ENCODE assay signal across 8 cellular contexts in genomic region chr7:25856056-25856780, GRCh38.
DNase-seq lines count a peak whose midpoint lies in the region; ATAC-seq, FAIRE-seq and TF ChIP-seq lines count a peak whose summit lies in the region.

No MANE protein-coding gene starts in this region.

- FAIRE-seq in urothelium cell line (lab: Jason Lieb, UNC), result peak; percentile 32

- H3K4me3 ChIP-seq in right atrium auricular region, result peak overlapping the region; percentile 38 to 46
- H3K4me3 ChIP-seq in Peyer's patch, result peak overlapping the region; percentile 18 to 54 (median 42)
- peak overlapping the region; percentile 56; the same call in 1 of the 2 replicates for H3K4me3 ChIP-seq in iPS DF 6.9 (ENCODE audit: low read length)

- intact Hi-C loops in left cardiac atrium (cut with DNase I), result no loop called here

- H3K27me3 ChIP-seq in right atrium auricular region (peaks cover 48 to 84% of the 10 kb centered on the region in 2 donors), Peyer's patch (peaks cover 0 to 34% of the 10 kb centered on the region in 2 donors), iPS DF 6.9 (ENCODE audit: control insufficient read depth, insufficient read depth, low read length) (peaks cover 43% of the 10 kb centered on the region)

- no peaks in the 10 kb centered on the region for H3K9me3 ChIP-seq in right atrium auricular region
- no peaks in the 10 kb centered on the region for H3K9me3 ChIP-seq in Peyer's patch
- H3K9me3 ChIP-seq in iPS DF 6.9 (ENCODE audit: control insufficient read depth, insufficient read depth, low read length), result no peaks in the 10 kb centered on the region

- TF ChIP-seq POLR2A in Peyer's patch (IDR thresholded peaks at IDR 0.05), result no peak

- H3K36me3 ChIP-seq in right atrium auricular region, result no peaks in the 10 kb centered on the region
- no peaks in the 10 kb centered on the region for H3K36me3 ChIP-seq in Peyer's patch
- H3K36me3 ChIP-seq in iPS DF 6.9 (ENCODE audit: control insufficient read depth, insufficient read depth, low read length), result no peaks in the 10 kb centered on the region

- no CpG with 5 or more reads among the region's 18 CpGs for WGBS in iPS DF 6.9 (ENCODE audit: insufficient coverage, insufficient read length)

- no peak for TF ChIP-seq CTCF in right atrium auricular region (IDR thresholded peaks at IDR 0.05)
- no peak for TF ChIP-seq CTCF in Peyer's patch (IDR thresholded peaks at IDR 0.05)

- H3K27ac ChIP-seq in right atrium auricular region (peak overlapping the region; percentile 26 to 64), Peyer's patch (peak overlapping the region; percentile 56 to 88 (median 72)), iPS DF 6.9 (ENCODE audit: low read length) (no peak overlapping the region)

- ATAC-seq in left cardiac atrium (no peak), HG02884 (IDR thresholded peaks at IDR 0.05; ENCODE audit: unreplicated experiment) (no peak)

- DNase-seq in right atrium auricular region (ENCODE audit: low spot score) (no peak), left cardiac atrium (no peak), Peyer's patch (no peak), iPS DF 6.9 (ENCODE audit: low read depth, low spot score) (no peak), urothelium cell line (ENCODE audit: low spot score) (no peak), NCI-H226 (no peak), superior temporal gyrus (ENCODE audit: extremely low spot score) (no peak)

- H3K4me1 ChIP-seq in right atrium auricular region (peaks cover 0 to 29% of the 10 kb centered on the region in 2 donors), Peyer's patch (peaks cover 6 to 22% (median 11%) of the 10 kb centered on the region in 4 donors), iPS DF 6.9 (ENCODE audit: control insufficient read depth, insufficient read depth, low read length) (peaks cover 2% of the 10 kb centered on the region; the same call in 1 of the 2 replicates)
